Comparison of ENCODE assay signal across 9 cellular contexts in the genomic region with DNA sequence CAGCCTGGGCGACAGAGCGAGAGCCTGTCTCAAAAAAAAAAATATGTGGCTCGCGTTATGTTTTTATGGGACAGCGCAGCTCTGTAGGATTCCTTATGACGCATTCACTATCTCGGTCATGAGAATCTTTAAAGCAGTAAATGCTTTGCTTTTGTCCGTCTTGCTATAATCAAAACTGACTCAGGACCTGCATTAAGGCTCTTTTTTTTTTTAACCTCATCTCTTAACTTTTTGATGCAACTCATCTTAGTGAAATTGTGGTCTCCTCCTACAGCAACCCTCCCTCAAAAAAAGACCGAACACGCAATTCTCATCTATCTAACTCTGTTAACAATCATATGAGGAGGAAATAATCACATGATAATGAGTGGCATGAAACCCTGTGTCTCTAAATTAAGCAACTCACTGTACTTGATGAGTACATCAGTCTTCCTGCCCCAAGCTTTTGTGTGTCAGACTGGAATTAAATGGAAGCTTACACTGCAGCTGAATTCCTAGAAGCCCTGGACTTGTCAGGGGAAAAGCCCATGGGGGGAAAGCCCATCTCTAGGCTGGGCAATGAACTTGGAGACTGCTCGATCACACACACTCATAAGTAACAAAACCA.
A peak's percentile ranks its signal among the peaks of the same experiment; 100 is the strongest.
DNase-seq lines count a peak whose midpoint lies in the region; ATAC-seq and FAIRE-seq lines count a peak whose summit lies in the region.
"Had no signal": no experiment of that assay in that cellular context is flagged by ENCODE, and none has a peak within 500 bp of the region (broad histone marks: within the 10 kb centered on the region; RNA-seq: fewer than 3 reads in every experiment).

No MANE protein-coding gene starts in this region.

- FAIRE-seq in GM18507 (lab: Jason Lieb, UNC), result peak; percentile 42
- FAIRE-seq: H1 had no signal

- H3K27ac Mint-ChIP-seq in T-helper 1 cell treated with Interleukin-12 subunit alpha and Interleukin-12 subunit beta and Interleukin-4 antibody, amounts not matched to agents 30 μg/mL and 1 μg/mL, for 36 hours, result peak overlapping the region; percentile 71

- H3K36me3 Mint-ChIP-seq in T-helper 1 cell treated with Interleukin-12 subunit alpha and Interleukin-12 subunit beta and Interleukin-4 antibody, amounts not matched to agents 30 μg/mL and 1 μg/mL, for 36 hours (ENCODE audit: low read depth), result peaks cover 31% of the 10 kb centered on the region

- ATAC-seq in GM19463 (IDR thresholded peaks at IDR 0.05; ENCODE audit: unreplicated experiment) (no peak), GM21381 (IDR thresholded peaks at IDR 0.05; ENCODE audit: unreplicated experiment) (no peak)

- H3K27ac ChIP-seq in epithelial cell of prostate, result peak overlapping the region; percentile 68
- peak overlapping the region in 15 of 21 experiments; percentile 24 to 70 (median 51) for H3K27ac ChIP-seq in skin epidermis

- peak overlapping the region; percentile 39 for H3K4me3 Mint-ChIP-seq in T-helper 1 cell treated with Interleukin-12 subunit alpha and Interleukin-12 subunit beta and Interleukin-4 antibody, amounts not matched to agents 30 μg/mL and 1 μg/mL, for 36 hours

- DNase-seq in GM18507 (ENCODE audit: extremely low spot score, insufficient read length, low read depth) (no peak), epithelial cell of prostate (ENCODE audit: low read depth, low spot score) (peak; percentile 34), HuH-7 (ENCODE audit: low spot score) (no peak), NCI-H774 (lab: John Stamatoyannopoulos, UW) (no peak)

- H3K27me3 Mint-ChIP-seq in T-helper 1 cell treated with Interleukin-12 subunit alpha and Interleukin-12 subunit beta and Interleukin-4 antibody, amounts not matched to agents 30 μg/mL and 1 μg/mL, for 36 hours (ENCODE audit: low read depth), result no peaks in the 10 kb centered on the region

- peaks cover 28% of the 10 kb centered on the region for H3K4me1 Mint-ChIP-seq in T-helper 1 cell treated with Interleukin-12 subunit alpha and Interleukin-12 subunit beta and Interleukin-4 antibody, amounts not matched to agents 30 μg/mL and 1 μg/mL, for 36 hours (ENCODE audit: low read depth)

- H3K4me3 ChIP-seq in skin epidermis, result no peak overlapping the region

- H3K9me3 Mint-ChIP-seq in T-helper 1 cell treated with Interleukin-12 subunit alpha and Interleukin-12 subunit beta and Interleukin-4 antibody, amounts not matched to agents 30 μg/mL and 1 μg/mL, for 36 hours, result no peaks in the 10 kb centered on the region
